Comparison of ENCODE assay signal across 16 cellular contexts in the genomic region with DNA sequence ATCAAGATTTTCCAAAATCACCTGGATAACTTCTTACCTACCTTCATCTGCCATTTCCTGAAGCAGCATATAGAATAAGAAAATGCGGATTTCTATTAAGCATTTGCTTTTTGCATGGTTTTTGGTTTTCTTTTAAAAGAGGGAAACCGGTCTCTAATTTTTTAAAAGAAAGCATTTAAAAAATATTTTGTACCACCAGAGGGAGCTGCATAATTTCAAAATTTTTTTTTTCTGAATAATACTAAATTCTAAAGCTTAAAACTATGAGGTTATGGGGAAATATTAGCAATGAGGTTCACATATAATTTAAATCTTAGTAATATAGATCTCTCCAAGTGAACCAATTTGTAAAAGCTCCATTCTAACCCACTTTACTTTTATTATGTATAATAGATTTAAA.
DNase-seq lines count a peak whose midpoint lies in the region; ATAC-seq, FAIRE-seq and TF ChIP-seq lines count a peak whose summit lies in the region.
"Had no signal": no experiment of that assay in that cellular context is flagged by ENCODE, and none has a peak within 500 bp of the region (broad histone marks: within the 10 kb centered on the region; RNA-seq: fewer than 3 reads in every experiment).

No MANE protein-coding gene starts in this region.

- intact Hi-C loops in left colon (cut with DNase I, micrococcal nuclease), result no loop called here

- H3K27ac ChIP-seq in H9 (ENCODE audit: insufficient read length, low read depth, low read length) (no peak overlapping the region), SU-DHL-6 (ENCODE audit: low read depth, low read length) (no peak overlapping the region)
- H3K27ac ChIP-seq: tibial artery had no signal

- H4K91ac ChIP-seq in H9 (ENCODE audit: insufficient read length, low read depth, low read length), result no peak overlapping the region

- H2BK12ac ChIP-seq in H9 (ENCODE audit: insufficient read length, low read depth, low read length), result no peak overlapping the region

- DNase-seq in H9, result no peak
- peak; percentile 5 for DNase-seq in inferior parietal cortex (ENCODE audit: extremely low spot score)
- no peak for DNase-seq in stimulated activated naive CD8-positive, alpha-beta T cell treated with anti-CD3 and anti-CD28 coated beads, Interleukin-15, amount 100 ng/mL, for 72 hours
- DNase-seq in activated T-cell treated with anti-CD3 and anti-CD28 coated beads for 4 hours, result no peak
- no peak for DNase-seq in left colon
- no peak for DNase-seq in mesenteric fat pad (ENCODE audit: low spot score)
- DNase-seq: activated CD4-positive, alpha-beta T cell treated with anti-CD3 and anti-CD28 coated beads for 36 hours; activated T-cell treated with anti-CD3 and anti-CD28 coated beads, Interleukin-2, amount 50 U/mL, for 24 hours; dermis blood vessel endothelial cell; foreskin fibroblast; NCI-H1417; NCI-H446; tibial artery had no signal

- H4K5ac ChIP-seq in H9 (ENCODE audit: insufficient read length, low read depth, low read length), result no peak overlapping the region

- no peak overlapping the region for H2BK120ac ChIP-seq in H9 (ENCODE audit: low read depth, low read length, poor library complexity, severe bottlenecking)

- H3K9ac ChIP-seq in H9 (ENCODE audit: extremely low read depth, insufficient read length, low read length), result no peak overlapping the region
- no peak overlapping the region for H3K9ac ChIP-seq in SU-DHL-6 (ENCODE audit: low read length)

- H3K36me3 ChIP-seq in SU-DHL-6 (ENCODE audit: low read length), result no peaks in the 10 kb centered on the region
- H3K36me3 ChIP-seq: tibial artery had no signal

- H3F3A ChIP-seq in SU-DHL-6 (ENCODE audit: insufficient read depth), result no peaks in the 10 kb centered on the region

- no peak overlapping the region for H2AK5ac ChIP-seq in H9 (ENCODE audit: insufficient read length, low read length)

- H3K9me2 ChIP-seq in SU-DHL-6 (replicated peaks; ENCODE audit: insufficient read depth, low read length), result no peaks in the 10 kb centered on the region

- no peaks in the 10 kb centered on the region for H3K79me2 ChIP-seq in H9 (ENCODE audit: insufficient read depth, low read length)
- no peaks in the 10 kb centered on the region for H3K79me2 ChIP-seq in SU-DHL-6 (ENCODE audit: insufficient read depth, low read length)

- H2AFZ ChIP-seq in H9 (ENCODE audit: low read length) (no peak overlapping the region), SU-DHL-6 (ENCODE audit: low read depth, low read length, severe bottlenecking) (no peak overlapping the region)

- H3K9me3 ChIP-seq in H9 (ENCODE audit: control insufficient read depth, low read depth, low read length) (peaks cover 10% of the 10 kb centered on the region), SU-DHL-6 (ENCODE audit: insufficient read depth, low read length) (no peaks in the 10 kb centered on the region)
- H3K9me3 ChIP-seq: tibial artery had no signal

- no peaks in the 10 kb centered on the region for H3K79me1 ChIP-seq in H9 (ENCODE audit: insufficient read depth, low read depth, low read length, poor library complexity, severe bottlenecking)

- no peaks in the 10 kb centered on the region for H3K27me3 ChIP-seq in H9 (ENCODE audit: insufficient read depth, low read length)
- no peaks in the 10 kb centered on the region for H3K27me3 ChIP-seq in SU-DHL-6 (ENCODE audit: low read length)
- H3K27me3 ChIP-seq: tibial artery had no signal

- no peaks in the 10 kb centered on the region for H3K23me2 ChIP-seq in H9 (ENCODE audit: insufficient read length, low read depth, low read length, poor library complexity, severe bottlenecking)

- no peak overlapping the region for H2BK15ac ChIP-seq in H9 (ENCODE audit: low read depth, low read length)

- no peak overlapping the region for H3K23ac ChIP-seq in H9 (ENCODE audit: insufficient read length, low read depth, low read length)

- FAIRE-seq in A204.1 (lab: Jason Lieb, UNC), result peak; percentile 99
- FAIRE-seq: RCC 7860 had no signal

- H3T11ph ChIP-seq in H9 (ENCODE audit: low read length), result no peak overlapping the region

- no peak overlapping the region for H4K8ac ChIP-seq in H9 (replicated peaks; ENCODE audit: insufficient read length, low read depth, low read length)

- no peaks in the 10 kb centered on the region for H3K27me3 Mint-ChIP-seq in H9 (ENCODE audit: low read depth)
- no peaks in the 10 kb centered on the region for H3K27me3 Mint-ChIP-seq in stimulated activated naive CD8-positive, alpha-beta T cell treated with anti-CD3 and anti-CD28 coated beads, Interleukin-15, amount 100 ng/mL, for 72 hours
- H3K27me3 Mint-ChIP-seq: activated CD4-positive, alpha-beta T cell treated with anti-CD3 and anti-CD28 coated beads for 36 hours had no signal

- no peak overlapping the region for H3K4me3 Mint-ChIP-seq in H9
- no peak overlapping the region for H3K4me3 Mint-ChIP-seq in stimulated activated naive CD8-positive, alpha-beta T cell treated with anti-CD3 and anti-CD28 coated beads, Interleukin-15, amount 100 ng/mL, for 72 hours
- H3K4me3 Mint-ChIP-seq: activated CD4-positive, alpha-beta T cell treated with anti-CD3 and anti-CD28 coated beads for 36 hours; activated T-cell treated with anti-CD3 and anti-CD28 coated beads, Interleukin-2, amount 50 U/mL, for 24 hours had no signal

- H3K14ac ChIP-seq in H9 (ENCODE audit: insufficient read depth, low read length), result no peak overlapping the region

- no peak overlapping the region for H3K4me3 ChIP-seq in SU-DHL-6 (ENCODE audit: insufficient read depth, low read length, poor library complexity, severe bottlenecking)
- H3K4me3 ChIP-seq: tibial artery had no signal

- 0 out of 7 replicates have a peak, but pooled peaks cover 0 to 2% (median 0%) of the 10 kb centered on the region in 3 experiments for H3K36me3 Mint-ChIP-seq in H9 (ENCODE audit: insufficient read depth in 1 of 3, low read depth in 3 of 3)

- no peak overlapping the region for H3K18ac ChIP-seq in H9 (ENCODE audit: insufficient read length, low read depth, low read length)

- ATAC-seq in stimulated activated naive CD8-positive, alpha-beta T cell treated with anti-CD3 and anti-CD28 coated beads, Interleukin-15, amount 100 ng/mL, for 72 hours, result no peak
- ATAC-seq in left colon, result no peak
- ATAC-seq: activated CD4-positive, alpha-beta T cell treated with anti-CD3 and anti-CD28 coated beads for 36 hours had no signal

- no peak overlapping the region for H2BK5ac ChIP-seq in H9 (ENCODE audit: insufficient read length, low read length)

- no peaks in the 10 kb centered on the region for H3K4me1 Mint-ChIP-seq in H9
- no peaks in the 10 kb centered on the region for H3K4me1 Mint-ChIP-seq in stimulated activated naive CD8-positive, alpha-beta T cell treated with anti-CD3 and anti-CD28 coated beads, Interleukin-15, amount 100 ng/mL, for 72 hours
- H3K4me1 Mint-ChIP-seq: activated CD4-positive, alpha-beta T cell treated with anti-CD3 and anti-CD28 coated beads for 36 hours had no signal

- no peak overlapping the region for H3K27ac Mint-ChIP-seq in H9
- no peak overlapping the region for H3K27ac Mint-ChIP-seq in stimulated activated naive CD8-positive, alpha-beta T cell treated with anti-CD3 and anti-CD28 coated beads, Interleukin-15, amount 100 ng/mL, for 72 hours
- H3K27ac Mint-ChIP-seq: activated CD4-positive, alpha-beta T cell treated with anti-CD3 and anti-CD28 coated beads for 36 hours; activated T-cell treated with anti-CD3 and anti-CD28 coated beads, Interleukin-2, amount 50 U/mL, for 24 hours had no signal

- TF ChIP-seq CTCF in H9 (conservative IDR thresholded peaks at IDR 0.05), result peak; percentile 49; the same call in 2 of the 3 replicates
- peak; percentile 11 for TF ChIP-seq CTCF in SU-DHL-6 (IDR thresholded peaks at IDR 0.05; ENCODE audit: insufficient read depth, low read length, poor library complexity, severe bottlenecking)

- H3K4me2 ChIP-seq in H9 (ENCODE audit: insufficient read depth, insufficient read length, low read length) (no peak overlapping the region), SU-DHL-6 (ENCODE audit: low read depth, low read length, poor library complexity, severe bottlenecking) (no peak overlapping the region)

- no peaks in the 10 kb centered on the region for H3K4me1 ChIP-seq in H9 (ENCODE audit: insufficient read depth, low read length)
- H3K4me1 ChIP-seq: tibial artery had no signal

- peaks cover 58 to 59% of the 10 kb centered on the region in 2 experiments for H3K9me3 Mint-ChIP-seq in H9
- no peaks in the 10 kb centered on the region for H3K9me3 Mint-ChIP-seq in stimulated activated naive CD8-positive, alpha-beta T cell treated with anti-CD3 and anti-CD28 coated beads, Interleukin-15, amount 100 ng/mL, for 72 hours

- no peak overlapping the region for H3K4ac ChIP-seq in H9 (ENCODE audit: low read depth, low read length)

- H3K56ac ChIP-seq in H9 (ENCODE audit: insufficient read length, low read depth, low read length), result no peak overlapping the region

- H2BK20ac ChIP-seq in H9 (ENCODE audit: low read depth, low read length, poor library complexity, severe bottlenecking), result no peak overlapping the region

- WGBS in H9 (ENCODE audit: extremely low coverage, insufficient read length, low lambda C conversion rate), result no CpG with 5 or more reads among the region's 2 CpGs

- H4K20me1 ChIP-seq in H9 (ENCODE audit: control insufficient read depth, insufficient read depth, insufficient read length), result no peaks in the 10 kb centered on the region
- H4K20me1 ChIP-seq in SU-DHL-6 (ENCODE audit: low read depth, low read length), result no peaks in the 10 kb centered on the region
